ENCODE assay signal across 30 cellular contexts in the genomic region with DNA sequence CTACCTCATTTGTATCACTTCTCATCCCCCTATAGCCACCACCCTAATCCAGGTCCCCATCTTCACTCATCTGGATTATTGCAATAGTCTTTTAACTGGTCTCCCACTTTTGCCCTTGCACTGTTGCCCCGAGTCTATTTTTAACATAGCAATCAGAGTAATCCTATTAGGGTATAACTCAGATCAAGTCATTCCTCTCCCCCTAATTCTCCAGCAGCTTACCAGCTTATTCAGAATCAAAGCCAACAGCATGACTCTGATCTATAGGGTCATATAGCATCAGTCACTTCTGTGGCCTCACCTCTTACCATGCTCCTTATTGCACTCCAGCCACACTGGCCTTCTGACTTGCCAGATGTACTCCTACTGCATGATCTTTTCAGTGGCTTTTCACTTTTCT.
"Had no signal": no experiment of that assay in that cellular context is flagged by ENCODE, and none has a peak within 500 bp of the region (broad histone marks: within the 10 kb centered on the region; RNA-seq: fewer than 3 reads in every experiment).

No MANE protein-coding gene starts in this region.

- ATAC-seq: activated CD4-positive, alpha-beta T cell treated with anti-CD3 and anti-CD28 coated beads for 36 hours; activated CD8-positive, alpha-beta memory T cell treated with anti-CD3 and anti-CD28 coated beads, Interleukin-2, amount 10 ng/mL, durations not matched to agents 7 days and 5 days; activated CD8-positive, alpha-beta T cell treated with anti-CD3 and anti-CD28 coated beads, Interleukin-2, amount 10 ng/mL, durations not matched to agents 7 days and 5 days; activated naive CD4-positive, alpha-beta T cell treated with anti-CD3 and anti-CD28 coated beads, Interleukin-2, amount 50 U/mL, for 72 hours; effector memory CD8-positive, alpha-beta T cell; foreskin keratinocyte; gastrocnemius medialis; heart left ventricle; T-cell; T-helper 17 cell had no signal

- DNase-seq: activated CD4-positive, alpha-beta memory T cell treated with anti-CD3 and anti-CD28 coated beads for 36 hours; activated CD4-positive, alpha-beta T cell treated with anti-CD3 and anti-CD28 coated beads for 36 hours; activated CD4-positive, alpha-beta T cell treated with anti-CD3 and anti-CD28 coated beads, Interleukin-2, amount 10 ng/mL, durations not matched to agents 24 days and 14 days; activated CD4-positive, CD25-positive, alpha-beta regulatory T cell; activated CD4-positive, CD25-positive, alpha-beta regulatory T cell treated with anti-CD3 and anti-CD28 coated beads, Interleukin-2, amount 50 U/mL, for 72 hours; activated CD8-positive, alpha-beta memory T cell treated with anti-CD3 and anti-CD28 coated beads, Interleukin-2, amount 10 ng/mL, durations not matched to agents 7 days and 5 days; activated CD8-positive, alpha-beta memory T cell treated with anti-CD3 and anti-CD28 coated beads, Interleukin-2, amount 50 U/mL, for 4 hours; activated CD8-positive, alpha-beta T cell treated with anti-CD3 and anti-CD28 coated beads, Interleukin-2, amount 10 ng/mL, durations not matched to agents 7 days and 5 days; activated effector memory CD4-positive, alpha-beta T cell treated with anti-CD3 and anti-CD28 coated beads, Interleukin-2, amount 50 U/mL, for 16 hours; activated naive CD4-positive, alpha-beta T cell treated with anti-CD3 and anti-CD28 coated beads, Interleukin-2, amount 10 ng/mL, durations not matched to agents 7 days and 5 days; activated naive CD8-positive, alpha-beta T cell treated with anti-CD3 and anti-CD28 coated beads, Interleukin-2, amount 10 ng/mL, durations not matched to agents 7 days and 5 days; activated T-cell treated with anti-CD3 and anti-CD28 coated beads, Interleukin-2, amount 50 U/mL, for 1 hour; activated T-cell treated with anti-CD3 and anti-CD28 coated beads, Interleukin-2, amount 50 U/mL, for 48 hours; central memory CD4-positive, alpha-beta T cell; cerebellar nuclear complex; colonic mucosa; effector memory CD8-positive, alpha-beta T cell; erythroblast; foreskin keratinocyte; gastrocnemius medialis; glutamatergic neuron; heart left ventricle; T-cell; T-helper 17 cell; T1000 had no signal

- H3K4me3 ChIP-seq: ascending aorta, breast epithelium, cardiac muscle cell, colonic mucosa, esophagus muscularis mucosa, gastrocnemius medialis, heart left ventricle had no signal

- H3K36me3 ChIP-seq: ascending aorta, breast epithelium, cardiac muscle cell, colonic mucosa, esophagus muscularis mucosa, gastrocnemius medialis, heart left ventricle had no signal

- H3K9me3 ChIP-seq: ascending aorta, breast epithelium, colonic mucosa, esophagus muscularis mucosa, gastrocnemius medialis had no signal

- H3K4me1 ChIP-seq: ascending aorta, breast epithelium, colonic mucosa, esophagus muscularis mucosa, foreskin keratinocyte, gastrocnemius medialis, heart left ventricle had no signal

- H3K27me3 ChIP-seq: ascending aorta, breast epithelium, cardiac muscle cell, colonic mucosa, esophagus muscularis mucosa, foreskin keratinocyte, gastrocnemius medialis, heart left ventricle had no signal

- H3K27ac ChIP-seq: ascending aorta, breast epithelium, cardiac muscle cell, colonic mucosa, esophagus muscularis mucosa, foreskin keratinocyte, gastrocnemius medialis, heart left ventricle had no signal
